Comparison of ENCODE assay signal across 16 cellular contexts in the genomic region with DNA sequence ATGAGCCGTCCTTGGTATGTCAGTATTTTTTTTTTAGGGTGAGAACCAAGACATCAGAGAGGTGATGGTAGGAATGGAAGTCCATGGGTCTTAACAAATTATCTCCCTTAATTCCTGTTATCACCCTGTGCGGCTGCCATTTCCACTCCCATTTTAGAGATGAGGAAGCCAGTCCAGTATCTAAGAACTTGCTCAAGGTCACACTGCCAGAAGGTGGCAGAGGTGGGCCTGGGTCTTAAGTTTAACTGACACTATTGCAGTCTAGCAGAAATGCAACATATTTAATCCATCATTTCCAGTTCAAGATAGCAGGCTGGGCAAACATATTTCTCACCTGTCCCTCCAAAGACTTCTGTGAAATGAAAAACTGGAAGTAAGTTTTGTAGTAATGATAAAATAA.
DNase-seq lines count a peak whose midpoint lies in the region; FAIRE-seq and TF ChIP-seq lines count a peak whose summit lies in the region.
"Had no signal": no experiment of that assay in that cellular context is flagged by ENCODE, and none has a peak within 500 bp of the region (broad histone marks: within the 10 kb centered on the region; RNA-seq: fewer than 3 reads in every experiment).

No MANE protein-coding gene starts in this region.

- H3K36me3 ChIP-seq in H1 (ENCODE audit: control insufficient read depth in 2 of 4, insufficient read depth in 4 of 4, low read length in 3 of 4), result no peaks in the 10 kb centered on the region
- H3K36me3 ChIP-seq: stomach had no signal

- H3K4me3 Mint-ChIP-seq in activated CD4-positive, alpha-beta memory T cell treated with anti-CD3 and anti-CD28 coated beads for 36 hours, result no peak overlapping the region
- H3K4me3 Mint-ChIP-seq: activated naive CD8-positive, alpha-beta T cell treated with anti-CD3 and anti-CD28 coated beads for 36 hours; effector memory CD8-positive, alpha-beta T cell; immature natural killer cell had no signal

- no peak overlapping the region for H2BK15ac ChIP-seq in H1 (ENCODE audit: low read length)

- H3K9me3 Mint-ChIP-seq in activated CD4-positive, alpha-beta memory T cell treated with anti-CD3 and anti-CD28 coated beads for 36 hours, result no peaks in the 10 kb centered on the region
- H3K9me3 Mint-ChIP-seq: immature natural killer cell had no signal

- H3K56ac ChIP-seq in H1 (replicated peaks; ENCODE audit: insufficient read length, low read depth, low read length), result no peak overlapping the region

- no peak overlapping the region for H3K9ac ChIP-seq in H1 (replicated peaks in 1 of 4; ENCODE audit: extremely low read depth in 1 of 4, low read depth in 3 of 4, low read length in 3 of 4)

- no peak overlapping the region for H3K23ac ChIP-seq in H1 (ENCODE audit: insufficient read length)

- FAIRE-seq in H1 (lab: Jason Lieb, UNC), result no peak
- FAIRE-seq: A204.1 had no signal

- H4K20me1 ChIP-seq in H1 (replicated peaks in 1 of 2; ENCODE audit: control insufficient read depth in 1 of 2, insufficient read depth in 2 of 2, low read length in 2 of 2), result no peaks in the 10 kb centered on the region

- H4K5ac ChIP-seq in H1 (ENCODE audit: insufficient read length, low read depth, low read length), result no peak overlapping the region

- H3K14ac ChIP-seq in H1 (ENCODE audit: insufficient read length), result no peak overlapping the region

- peaks cover 2% of the 10 kb centered on the region; the same call in 1 of the 2 replicates for H3K23me2 ChIP-seq in H1 (ENCODE audit: low read depth, low read length)

- no peak overlapping the region for H2BK12ac ChIP-seq in H1 (ENCODE audit: low read depth, low read length)

- intact Hi-C loops in activated CD4-positive, alpha-beta memory T cell treated with anti-CD3 and anti-CD28 coated beads for 36 hours (cut with micrococcal nuclease), result no loop called here

- H2BK5ac ChIP-seq in H1 (ENCODE audit: low read depth, low read length), result no peak overlapping the region

- no peak overlapping the region for H3K4me3 ChIP-seq in H1 (ENCODE audit: extremely low read depth in 1 of 4, insufficient read depth in 2 of 4, low read depth in 3 of 4, low read length in 4 of 4)
- H3K4me3 ChIP-seq: stomach had no signal

- peak; percentile 10 to 57 (median 46) for TF ChIP-seq CTCF in H1 (IDR thresholded peaks at IDR 0.05; ENCODE audit: control extremely low read depth in 1 of 3, insufficient read depth in 1 of 3, low read depth in 1 of 3, low read length in 3 of 3)

- no peak overlapping the region for H2BK120ac ChIP-seq in H1 (replicated peaks; ENCODE audit: low read depth, low read length)

- TF ChIP-seq POLR2A in H1 (IDR thresholded peaks at IDR 0.05; ENCODE audit: control extremely low read depth in 1 of 2, low read depth in 2 of 2, low read length in 2 of 2), result no peak

- POLR2A ChIA-PET in H1 (lab: Charles Lee; ENCODE audit: partially characterized antibody), result no interaction called here
- POLR2A ChIA-PET in activated CD4-positive, alpha-beta memory T cell treated with anti-CD3 and anti-CD28 coated beads for 36 hours (lab: Charles Lee), result no interaction called here

- H2AFZ ChIP-seq in H1 (ENCODE audit: low read length), result no peak overlapping the region

- CTCF ChIA-PET in H1 (lab: Charles Lee; ENCODE audit: partially characterized antibody), result interaction anchor here (0.9 to 2.3 kb wide), 9 partner anchors 9 to 562 kb away, joined by 3 to 8 read pairs (median 3); no protein-coding TSS in a partner anchor
- CTCF ChIA-PET in activated CD4-positive, alpha-beta memory T cell treated with anti-CD3 and anti-CD28 coated beads for 36 hours (lab: Charles Lee), result no interaction called here

- H3K36me3 Mint-ChIP-seq in activated CD4-positive, alpha-beta memory T cell treated with anti-CD3 and anti-CD28 coated beads for 36 hours, result no peaks in the 10 kb centered on the region
- H3K36me3 Mint-ChIP-seq: activated naive CD8-positive, alpha-beta T cell treated with anti-CD3 and anti-CD28 coated beads for 36 hours had no signal

- peaks cover 0 to 2% (median 0%) of the 10 kb centered on the region in 4 experiments; a peak in 1 of 7 replicates for H3K4me1 ChIP-seq in H1 (replicated peaks in 1 of 4; ENCODE audit: control insufficient read depth in 3 of 4, insufficient read depth in 4 of 4, low read length in 3 of 4)

- H3K27ac ChIP-seq in H1 (ENCODE audit: low read depth, low read length), result no peak overlapping the region
- H3K27ac ChIP-seq: stomach had no signal

- no peaks in the 10 kb centered on the region for H3K27me3 ChIP-seq in H1 (replicated peaks in 1 of 4; ENCODE audit: control insufficient read depth in 3 of 4, extremely low read depth in 1 of 4, insufficient read depth in 3 of 4, low read length in 3 of 4)
- H3K27me3 ChIP-seq: stomach had no signal

- peak; percentile 13 for DNase-seq in NCI-H82 (lab: John Stamatoyannopoulos, UW)
- no peak for DNase-seq in NCI-H82 treated with DMSO at 0.1 percent for 48 hours (lab: John Stamatoyannopoulos, UW; ENCODE audit: unreplicated experiment)
- DNase-seq in NCI-H226, result peak; percentile 12
- no peak for DNase-seq in H1 (ENCODE audit: low read depth in 1 of 2, low spot score in 2 of 2)
- peak; percentile 33 for DNase-seq in renal cortical epithelial cell (ENCODE audit: low read depth)
- no peak for DNase-seq in activated CD4-positive, alpha-beta memory T cell treated with anti-CD3 and anti-CD28 coated beads for 36 hours
- DNase-seq in stimulated activated CD4-positive, alpha-beta T cell treated with anti-CD3 and anti-CD28 coated beads, Interleukin-15, amount 100 ng/mL, for 24 hours, result no peak
- DNase-seq in NCI-H1417 treated with DMSO at 0.1 percent for 48 hours (lab: John Stamatoyannopoulos, UW), result no peak
- DNase-seq: activated CD4-positive, alpha-beta T cell treated with anti-CD3 and anti-CD28 coated beads for 4 hours; activated naive CD8-positive, alpha-beta T cell treated with anti-CD3 and anti-CD28 coated beads for 36 hours; effector memory CD8-positive, alpha-beta T cell; immature natural killer cell; NCI-H2107; stimulated activated CD4-positive, alpha-beta T cell treated with anti-CD3 and anti-CD28 coated beads, Interleukin-1b, Interleukin-23, amount 100 ng/mL, for 48 hours; stomach had no signal

- no peak overlapping the region for H3K4me2 ChIP-seq in H1 (ENCODE audit: insufficient read depth in 1 of 2, low read depth in 2 of 2, low read length in 2 of 2)

- WGBS in H1 (ENCODE audit: extremely low coverage in 1 of 2, insufficient coverage in 1 of 2, insufficient read length in 1 of 2, insufficient replicate concordance in 2 of 2, low coverage in 1 of 2, low lambda C conversion rate in 2 of 2, missing lambda C conversion rate in 1 of 2), 2 experiments, result 97% methylated on average over 2 of the region's 2 CpGs; no CpG with 5 or more reads in 1 of the 2 experiments

- no peak overlapping the region for H3K4ac ChIP-seq in H1 (replicated peaks; ENCODE audit: insufficient read length, low read depth, low read length)

- no peaks in the 10 kb centered on the region; the same call in 1 of the 2 replicates for H3K79me1 ChIP-seq in H1 (ENCODE audit: low read depth, low read length)

- no peaks in the 10 kb centered on the region for H3K27me3 Mint-ChIP-seq in activated CD4-positive, alpha-beta memory T cell treated with anti-CD3 and anti-CD28 coated beads for 36 hours
- H3K27me3 Mint-ChIP-seq: effector memory CD8-positive, alpha-beta T cell had no signal

- no peaks in the 10 kb centered on the region for H3K4me1 Mint-ChIP-seq in activated CD4-positive, alpha-beta memory T cell treated with anti-CD3 and anti-CD28 coated beads for 36 hours (ENCODE audit: low read depth)

- H3K9me3 ChIP-seq in H1 (ENCODE audit: insufficient read depth in 2 of 2, low read depth in 1 of 2, low read length in 1 of 2), result no peaks in the 10 kb centered on the region

- H3K27ac Mint-ChIP-seq in activated CD4-positive, alpha-beta memory T cell treated with anti-CD3 and anti-CD28 coated beads for 36 hours, result no peak overlapping the region
- H3K27ac Mint-ChIP-seq: activated naive CD8-positive, alpha-beta T cell treated with anti-CD3 and anti-CD28 coated beads for 36 hours; effector memory CD8-positive, alpha-beta T cell had no signal

- H4K8ac ChIP-seq in H1 (ENCODE audit: extremely low read depth, insufficient read depth, low read length), result no peak overlapping the region

- H2BK20ac ChIP-seq in H1 (ENCODE audit: low read length), result no peak overlapping the region

- TF ChIP-seq RAD21 in H1 (IDR thresholded peaks at IDR 0.05 in 1 of 2, conservative IDR thresholded peaks at IDR 0.05 in 1 of 2; ENCODE audit: low read depth in 2 of 2, low read length in 2 of 2), result peak; percentile 61 to 74

- no peak overlapping the region for H3K18ac ChIP-seq in H1 (ENCODE audit: extremely low read depth, low read length)

- TF ChIP-seq EP300 in H1 (IDR thresholded peaks at IDR 0.05; ENCODE audit: borderline replicate concordance in 1 of 2, low read depth in 2 of 2, low read length in 2 of 2), result no peak

- no peak overlapping the region for H2AK5ac ChIP-seq in H1 (ENCODE audit: low read depth, low read length)

- H4K91ac ChIP-seq in H1 (replicated peaks; ENCODE audit: insufficient read length, low read length), result no peak overlapping the region

- H3K79me2 ChIP-seq in H1 (ENCODE audit: control insufficient read depth in 1 of 2, insufficient read depth in 2 of 2, low read length in 2 of 2), result 0 out of 4 replicates have a peak, but pooled peaks cover 0 to 3% of the 10 kb centered on the region in 2 experiments

TF ChIP-seq in H1, 55 proteins besides CTCF, POLR2A, EP300 and RAD21:
- TF ChIP-seq SIRT6 (IDR thresholded peaks at IDR 0.05; ENCODE audit: low read length) (no peak), SP2 (IDR thresholded peaks at IDR 0.05; ENCODE audit: low read length) (no peak), SP1 (IDR thresholded peaks at IDR 0.05; ENCODE audit: low read depth, low read length) (no peak), BRCA1 (IDR thresholded peaks at IDR 0.05; ENCODE audit: low read depth, low read length) (no peak), SRF (IDR thresholded peaks at IDR 0.05; ENCODE audit: low read depth, low read length) (no peak), CBX8 (IDR thresholded peaks at IDR 0.05; ENCODE audit: borderline replicate concordance, low read depth, low read length) (no peak)
- TF ChIP-seq, protein P1, sequence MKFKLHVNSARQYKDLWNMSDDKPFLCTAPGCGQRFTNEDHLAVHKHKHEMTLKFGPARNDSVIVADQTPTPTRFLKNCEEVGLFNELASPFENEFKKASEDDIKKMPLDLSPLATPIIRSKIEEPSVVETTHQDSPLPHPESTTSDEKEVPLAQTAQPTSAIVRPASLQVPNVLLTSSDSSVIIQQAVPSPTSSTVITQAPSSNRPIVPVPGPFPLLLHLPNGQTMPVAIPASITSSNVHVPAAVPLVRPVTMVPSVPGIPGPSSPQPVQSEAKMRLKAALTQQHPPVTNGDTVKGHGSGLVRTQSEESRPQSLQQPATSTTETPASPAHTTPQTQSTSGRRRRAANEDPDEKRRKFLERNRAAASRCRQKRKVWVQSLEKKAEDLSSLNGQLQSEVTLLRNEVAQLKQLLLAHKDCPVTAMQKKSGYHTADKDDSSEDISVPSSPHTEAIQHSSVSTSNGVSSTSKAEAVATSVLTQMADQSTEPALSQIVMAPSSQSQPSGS (IDR thresholded peaks at IDR 0.05; ENCODE audit: low read length), result no peak

Comparison
In these comparisons a context has a peak if more than half of its experiments do, and no peak if none do; other contexts are left out.
1. DNase-seq: peak in NCI-H82 (single experiment), NCI-H226 (single experiment) and renal cortical epithelial cell (single experiment); none in NCI-H82 treated with DMSO at 0.1 percent for 48 hours (single experiment), H1 (0 of 2), activated CD4-positive, alpha-beta memory T cell treated with anti-CD3 and anti-CD28 coated beads for 36 hours (single experiment), stimulated activated CD4-positive, alpha-beta T cell treated with anti-CD3 and anti-CD28 coated beads, Interleukin-15, amount 100 ng/mL, for 24 hours (single experiment) and NCI-H1417 treated with DMSO at 0.1 percent for 48 hours (single experiment).